In genomic region chr6:57252137-57252536, GRCh38 we compare ENCODE assay signal across 14 cellular contexts. TPM values are rescaled to one million over a fixed set of nuclear protein-coding genes. Genes with fewer than 3 reads are reported as not detected.
DNase-seq lines count a peak whose midpoint lies in the region; ATAC-seq and TF ChIP-seq lines count a peak whose summit lies in the region.
"Had no signal": no experiment of that assay in that cellular context is flagged by ENCODE, and none has a peak within 500 bp of the region (broad histone marks: within the 10 kb centered on the region; RNA-seq: fewer than 3 reads in every experiment).

No MANE protein-coding gene starts in this region.

- H3K4me3 ChIP-seq in Loucy (ENCODE audit: low read length, poor library complexity, severe bottlenecking) (no peak overlapping the region), esophagus squamous epithelium (no peak overlapping the region), prostate gland (no peak overlapping the region), tibial artery (no peak overlapping the region)

- H3K27me3 ChIP-seq in Loucy (ENCODE audit: insufficient read depth, low read length, poor library complexity, severe bottlenecking) (no peaks in the 10 kb centered on the region), esophagus squamous epithelium (peaks cover 0 to 12% (median 0%) of the 10 kb centered on the region in 4 donors), prostate gland (replicated peaks; ENCODE audit: insufficient read depth) (no peaks in the 10 kb centered on the region), tibial artery (no peaks in the 10 kb centered on the region)

- peaks cover 28% of the 10 kb centered on the region for H3K4me1 ChIP-seq in Loucy (ENCODE audit: insufficient read depth, low read length, poor library complexity, severe bottlenecking)
- peaks cover 0 to 13% (median 0%) of the 10 kb centered on the region in 3 donors for H3K4me1 ChIP-seq in esophagus squamous epithelium
- peaks cover 7% of the 10 kb centered on the region for H3K4me1 ChIP-seq in prostate gland (replicated peaks)
- peaks cover 0 to 31% (median 11%) of the 10 kb centered on the region in 4 donors for H3K4me1 ChIP-seq in tibial artery

- no peaks in the 10 kb centered on the region for H4K20me1 ChIP-seq in Loucy (ENCODE audit: insufficient read depth, low read length, poor library complexity, severe bottlenecking)

- DNase-seq in esophagus squamous epithelium (lab: John Stamatoyannopoulos, UW): no peak
- no peak for DNase-seq in prostate gland (ENCODE audit: low spot score)
- no peak for DNase-seq in tibial artery
- DNase-seq in ecto neural progenitor cell (ENCODE audit: low spot score): no peak
- DNase-seq in SIG-M5 (lab: John Stamatoyannopoulos, UW): no peak
- no peak for DNase-seq in GM10266 (ENCODE audit: extremely low spot score)
- DNase-seq: C1 segment of cervical spinal cord, KG1, NCI-H1436, NCI-H2081, NCI-H510A treated with DMSO at 0.1 percent for 48 hours, NCI-H82 had no signal

- no peaks in the 10 kb centered on the region for H3K9me2 ChIP-seq in Loucy (replicated peaks; ENCODE audit: low read depth, low read length)

- H3K4me2 ChIP-seq in Loucy (ENCODE audit: low read depth, low read length, poor library complexity, severe bottlenecking): peak overlapping the region; percentile 41

- no peaks in the 10 kb centered on the region for H3K36me3 ChIP-seq in Loucy (ENCODE audit: insufficient read depth, low read length)
- no peaks in the 10 kb centered on the region for H3K36me3 ChIP-seq in esophagus squamous epithelium
- H3K36me3 ChIP-seq in prostate gland: no peaks in the 10 kb centered on the region
- H3K36me3 ChIP-seq in tibial artery: no peaks in the 10 kb centered on the region

- TF ChIP-seq CTCF in Loucy (conservative IDR thresholded peaks at IDR 0.05; ENCODE audit: low read length) (no peak), esophagus squamous epithelium (IDR thresholded peaks at IDR 0.05) (no peak), prostate gland (IDR thresholded peaks at IDR 0.05) (no peak), tibial artery (IDR thresholded peaks at IDR 0.05) (no peak), GM10266 (IDR thresholded peaks at IDR 0.05; ENCODE audit: control insufficient read depth, insufficient read depth, low read depth, missing control alignments) (no peak)

- WGBS in esophagus squamous epithelium, 2 donors: 70 to 77% methylated on average over 9 of the region's 9 CpGs
- WGBS in prostate gland: 88% methylated on average over 9 of the region's 9 CpGs

- H2AFZ ChIP-seq in Loucy (ENCODE audit: low read length): no peak overlapping the region

- ATAC-seq in GM18870 (IDR thresholded peaks at IDR 0.05; ENCODE audit: unreplicated experiment): no peak

- no peaks in the 10 kb centered on the region for H3K79me2 ChIP-seq in Loucy (ENCODE audit: insufficient read depth, low read length)

- H3K9ac ChIP-seq in Loucy (ENCODE audit: low read depth, low read length, poor library complexity, severe bottlenecking): no peak overlapping the region

- H3K9me3 ChIP-seq in Loucy (ENCODE audit: insufficient read depth, low read depth, low read length) (no peaks in the 10 kb centered on the region), esophagus squamous epithelium (no peaks in the 10 kb centered on the region), prostate gland (no peaks in the 10 kb centered on the region), tibial artery (no peaks in the 10 kb centered on the region)

- H3K27ac ChIP-seq in esophagus squamous epithelium (peak overlapping the region; percentile 53 to 80 (median 77)), prostate gland (peak overlapping the region; percentile 38 to 58), tibial artery (peak overlapping the region; percentile 64 to 68)

- TF ChIP-seq POLR2A in esophagus squamous epithelium (IDR thresholded peaks at IDR 0.05): no peak
- TF ChIP-seq POLR2A in prostate gland (IDR thresholded peaks at IDR 0.05): no peak

- intact Hi-C loops in esophagus squamous epithelium (cut with DNase I) (no loop called here), prostate gland (cut with DNase I) (no loop called here), tibial artery (cut with DNase I; ENCODE audit: low total_unique reads) (no loop called here)

- H3F3A ChIP-seq in Loucy (ENCODE audit: low read depth): no peaks in the 10 kb centered on the region

RNA-seq across cellular contexts. Expression of gene RAB23, which starts 30.0 kb away (rescaled TPM):
- 10 to 100 TPM in 1 of 4 donors, 1 to 10 TPM in 3; 1.5 to 17.2 (median 5.9) TPM for total RNA-seq in esophagus squamous epithelium
- total RNA-seq in prostate gland: 10 to 100 TPM; 20.4 to 22.3 TPM
